In genomic region chr6:26544473-26544872, GRCh38 we compare ENCODE assay signal across 20 cellular contexts. TPM values are rescaled to one million over a fixed set of nuclear protein-coding genes. Genes with fewer than 3 reads are reported as not detected.
"Had no signal": no experiment of that assay in that cellular context is flagged by ENCODE, and none has a peak within 500 bp of the region (broad histone marks: within the 10 kb centered on the region; RNA-seq: fewer than 3 reads in every experiment).

No MANE protein-coding gene starts in this region.

- H3K4me3 ChIP-seq: suprapubic skin, transverse colon, vagina had no signal

- H3K27me3 ChIP-seq: suprapubic skin, transverse colon, vagina had no signal

- H3K27ac ChIP-seq: suprapubic skin, transverse colon, vagina had no signal

- H3K9me3 ChIP-seq: suprapubic skin, transverse colon, vagina had no signal

- ATAC-seq: left ventricle myocardium superior had no signal

- DNase-seq: activated CD4-positive, alpha-beta T cell treated with anti-CD3 and anti-CD28 coated beads for 1 hour; activated naive CD8-positive, alpha-beta T cell treated with anti-CD3 and anti-CD28 coated beads for 36 hours; amniotic stem cell; effector CD4-positive, alpha-beta T cell; head of caudate nucleus; kidney; left ventricle myocardium superior; mesendoderm; occipital lobe; posterior cingulate gyrus; stimulated activated CD4-positive, alpha-beta T cell treated with anti-CD3 and anti-CD28 coated beads, Interleukin-12 subunit alpha, Interleukin-12 subunit beta, amount 100 ng/mL, for 4 hours; stimulated activated CD4-positive, alpha-beta T cell treated with anti-CD3 and anti-CD28 coated beads, Interleukin-1b, Interleukin-23, amount 100 ng/mL, for 48 hours; transverse colon had no signal

RNA-seq across cellular contexts. Expression of gene BTN1A1, which starts 44.4 kb away (rescaled TPM):
- total RNA-seq: activated CD8-positive, alpha-beta memory T cell treated with anti-CD3 and anti-CD28 coated beads, Interleukin-2, amount 10 ng/mL, durations not matched to agents 7 days and 5 days; cerebellum; frontal cortex; left ventricle myocardium superior; occipital lobe; suprapubic skin; T-helper 1 cell treated with Interleukin-12 subunit alpha and Interleukin-12 subunit beta and Interleukin-4 antibody, amounts not matched to agents 30 ng/mL and 1 ng/mL, for 36 hours; vagina had no signal
- polyA plus RNA-seq: esophagus had no signal
